In the genomic region with DNA sequence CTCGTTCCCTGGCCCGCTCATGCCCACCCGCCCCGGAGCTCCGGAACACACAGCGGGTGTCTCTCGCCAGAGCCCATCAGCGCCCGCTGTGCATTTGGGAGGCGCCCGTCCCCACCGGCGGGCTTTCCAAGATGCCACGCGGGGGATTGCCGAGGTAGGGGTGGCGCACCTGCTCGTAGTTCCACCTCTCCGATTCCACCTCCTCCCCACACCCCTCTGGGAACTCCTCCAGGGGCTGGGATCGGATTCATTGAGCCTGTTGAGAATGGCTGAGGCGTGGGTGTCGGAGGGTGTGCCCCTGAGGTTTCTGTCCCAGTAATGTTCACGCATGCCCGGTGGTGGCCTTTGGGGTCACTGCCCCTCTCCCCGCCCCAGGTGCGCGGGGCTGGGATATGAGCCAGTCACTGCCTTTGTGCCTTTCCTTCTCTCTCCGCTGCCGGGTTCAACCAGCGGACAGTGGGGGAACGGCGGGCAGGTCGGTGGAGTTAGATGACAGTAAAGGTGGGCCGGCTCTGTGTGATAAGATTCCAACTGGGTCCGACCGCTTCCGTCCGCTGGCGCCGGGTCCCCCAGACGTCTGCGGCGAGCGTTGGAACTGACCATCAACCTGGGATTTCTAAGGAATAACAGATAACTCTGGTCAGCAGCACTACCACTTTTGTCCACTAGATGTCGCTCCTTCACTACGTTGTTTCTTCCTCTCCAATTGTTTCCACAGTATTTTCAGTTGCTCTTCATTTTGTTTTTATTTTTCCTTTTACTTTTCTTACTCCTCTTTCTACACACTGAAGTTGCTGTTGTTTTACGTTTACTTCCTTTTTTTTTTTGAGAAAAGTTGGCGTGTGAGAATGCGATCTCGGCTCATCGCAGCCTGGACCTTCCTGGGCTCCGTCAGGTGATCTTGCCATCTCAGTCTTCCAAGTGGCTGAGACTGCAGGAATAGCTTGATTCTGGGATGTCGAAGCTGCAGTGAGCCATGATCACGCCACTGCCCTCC, we compare ENCODE assay signal across 8 cellular contexts.
A peak's percentile ranks its signal among the peaks of the same experiment; 100 is the strongest.
DNase-seq lines count a peak whose midpoint lies in the region; ATAC-seq, FAIRE-seq and TF ChIP-seq lines count a peak whose summit lies in the region.

No MANE protein-coding gene starts in this region.

- H3K36me3 ChIP-seq in CD4-positive, alpha-beta memory T cell (ENCODE audit: insufficient read depth, low read length): no peaks in the 10 kb centered on the region
- H3K36me3 ChIP-seq in tibial artery: no peaks in the 10 kb centered on the region

- peak in 4 of 5 donors; percentile 50 to 65 (median 54) for DNase-seq in CD4-positive, alpha-beta memory T cell
- DNase-seq in HTR-8/SVneo (ENCODE audit: insufficient read length, low spot score): peak; percentile 33
- DNase-seq in RWPE1 (ENCODE audit: low spot score): peak; percentile 69
- peak; percentile 73 for DNase-seq in activated naive CD4-positive, alpha-beta T cell treated with anti-CD3 and anti-CD28 coated beads for 36 hours
- peak; percentile 37 for DNase-seq in germinal center (ENCODE audit: low spot score)
- DNase-seq in omental fat pad (ENCODE audit: low spot score): peak; percentile 77
- DNase-seq in tibial artery: peak in 1 of 2 donors; percentile 72

- H3K36me3 Mint-ChIP-seq in CD4-positive, alpha-beta memory T cell: no peaks in the 10 kb centered on the region
- H3K36me3 Mint-ChIP-seq in activated naive CD4-positive, alpha-beta T cell treated with anti-CD3 and anti-CD28 coated beads for 36 hours (ENCODE audit: low read depth): no peaks in the 10 kb centered on the region

- H3K27ac Mint-ChIP-seq in CD4-positive, alpha-beta memory T cell: peak overlapping the region in 4 of 7 donors; percentile 1 to 74 (median 42)
- H3K27ac Mint-ChIP-seq in activated naive CD4-positive, alpha-beta T cell treated with anti-CD3 and anti-CD28 coated beads for 36 hours: no peak overlapping the region

- POLR2A ChIA-PET in CD4-positive, alpha-beta memory T cell (lab: Charles Lee; ENCODE audit: partially characterized antibody): no interaction called here
- POLR2A ChIA-PET in RWPE1 (lab: Yijun Ruan, JAX; ENCODE audit: low non-redundant PET): no interaction called here

- peak overlapping the region; percentile 51 to 88 (median 81) for H3K4me3 Mint-ChIP-seq in CD4-positive, alpha-beta memory T cell
- peak overlapping the region; percentile 61 for H3K4me3 Mint-ChIP-seq in activated naive CD4-positive, alpha-beta T cell treated with anti-CD3 and anti-CD28 coated beads for 36 hours

- H3K9me3 ChIP-seq in CD4-positive, alpha-beta memory T cell (ENCODE audit: control insufficient read depth in 1 of 2, low read length in 2 of 2): no peaks in the 10 kb centered on the region
- no peaks in the 10 kb centered on the region for H3K9me3 ChIP-seq in tibial artery

- CTCF ChIA-PET in CD4-positive, alpha-beta memory T cell (lab: Charles Lee; ENCODE audit: partially characterized antibody): interaction anchor here (0.9 to 2.8 kb wide), 4 partner anchors 12 to 1135 kb away, joined by 4 to 45 read pairs (median 9); partner anchors contain the start of gene ALG10B
- CTCF ChIA-PET in RWPE1 (lab: Yijun Ruan, JAX): interaction anchor here (0.6 to 0.7 kb wide), 2 partner anchors 29 to 423 kb away, joined by 3 read pairs; no protein-coding TSS in a partner anchor
- CTCF ChIA-PET in activated naive CD4-positive, alpha-beta T cell treated with anti-CD3 and anti-CD28 coated beads for 36 hours (lab: Charles Lee): interaction anchor here (0.5 to 1.3 kb wide), 4 partner anchors 177 to 576 kb away, joined by 3 to 5 read pairs (median 4); no protein-coding TSS in a partner anchor

- peaks cover 4 to 10% of the 10 kb centered on the region in 2 donors for H3K27me3 Mint-ChIP-seq in CD4-positive, alpha-beta memory T cell
- peaks cover 6% of the 10 kb centered on the region for H3K27me3 Mint-ChIP-seq in activated naive CD4-positive, alpha-beta T cell treated with anti-CD3 and anti-CD28 coated beads for 36 hours (ENCODE audit: low read depth)

- H3K4me1 Mint-ChIP-seq in CD4-positive, alpha-beta memory T cell: peaks cover 5 to 14% (median 8%) of the 10 kb centered on the region in 4 donors
- H3K4me1 Mint-ChIP-seq in activated naive CD4-positive, alpha-beta T cell treated with anti-CD3 and anti-CD28 coated beads for 36 hours (ENCODE audit: low read depth): peaks cover 3% of the 10 kb centered on the region

- peaks cover 5% of the 10 kb centered on the region for H3K4me1 ChIP-seq in CD4-positive, alpha-beta memory T cell (ENCODE audit: insufficient read depth, low read length)
- H3K4me1 ChIP-seq in tibial artery: peaks cover 0 to 13% (median 6%) of the 10 kb centered on the region in 4 donors

- no peaks in the 10 kb centered on the region for H3K9me3 Mint-ChIP-seq in CD4-positive, alpha-beta memory T cell
- H3K9me3 Mint-ChIP-seq in activated naive CD4-positive, alpha-beta T cell treated with anti-CD3 and anti-CD28 coated beads for 36 hours: no peaks in the 10 kb centered on the region

- H3K27me3 ChIP-seq in CD4-positive, alpha-beta memory T cell (ENCODE audit: insufficient read depth, low read length): no peaks in the 10 kb centered on the region
- H3K27me3 ChIP-seq in tibial artery: peaks cover 0 to 20% of the 10 kb centered on the region in 2 donors

- TF ChIP-seq CTCF in RWPE1 (conservative IDR thresholded peaks at IDR 0.05; ENCODE audit: low read depth) (peak; percentile 94), omental fat pad (IDR thresholded peaks at IDR 0.05) (peak in 2 of 3 donors; percentile 95 to 99), tibial artery (IDR thresholded peaks at IDR 0.05) (peak; percentile 91 to 97)

- peak; percentile 68 for ATAC-seq in GM19372 (IDR thresholded peaks at IDR 0.05; ENCODE audit: low read depth, unreplicated experiment)
- peak; percentile 78 for ATAC-seq in omental fat pad (ENCODE audit: low FRiP score)

- FAIRE-seq in HTR-8/SVneo (lab: Jason Lieb, UNC): no peak

- H3K27ac ChIP-seq in CD4-positive, alpha-beta memory T cell (ENCODE audit: low read depth, low read length): no peak overlapping the region
- H3K27ac ChIP-seq in RWPE1: peak overlapping the region; percentile 51
- H3K27ac ChIP-seq in tibial artery: no peak overlapping the region

- intact Hi-C loops in CD4-positive, alpha-beta memory T cell (cut with micrococcal nuclease): loop anchor here (1.0 kb wide), 1 partner anchor 178 kb away; the partner anchor contains the start of gene ALG10B
- intact Hi-C loops in activated naive CD4-positive, alpha-beta T cell treated with anti-CD3 and anti-CD28 coated beads for 36 hours (cut with micrococcal nuclease): loop anchor here (1.0 to 5.0 kb wide), 4 partner anchors 178 to 1969 kb away; partner anchors contain the start of genes ALG10B and SLC2A13
- intact Hi-C loops in tibial artery (cut with DNase I; ENCODE audit: low total_unique reads): loop anchor here (5.0 kb wide), 1 partner anchor 174 kb away; no protein-coding TSS in a partner anchor

- H3K4me3 ChIP-seq in CD4-positive, alpha-beta memory T cell (ENCODE audit: low read length in 2 of 2): peak overlapping the region in 1 of 2 donors; percentile 44
- peak overlapping the region; percentile 20 to 28 for H3K4me3 ChIP-seq in tibial artery
